In genomic region chr15:67652586-67652985, GRCh38 we compare ENCODE assay signal across 23 cellular contexts.
"Had no signal": no experiment of that assay in that cellular context is flagged by ENCODE, and none has a peak within 500 bp of the region (broad histone marks: within the 10 kb centered on the region; RNA-seq: fewer than 3 reads in every experiment).

No MANE protein-coding gene starts in this region.

- H3K27me3 Mint-ChIP-seq: naive thymus-derived CD4-positive, alpha-beta T cell had no signal

- ATAC-seq: left lobe of liver; naive thymus-derived CD4-positive, alpha-beta T cell; sciatic nerve; stimulated activated effector memory CD8-positive, alpha-beta T cell treated with anti-CD3 and anti-CD28 coated beads, Interleukin-12 subunit alpha, Interleukin-12 subunit beta, amount 100 ng/mL, for 72 hours had no signal

- H3K9me3 ChIP-seq: prostate gland, thyroid gland, vagina had no signal

- H3K4me3 ChIP-seq: coronary artery, hepatocyte, neural progenitor cell, prostate gland, right atrium auricular region, stomach, thyroid gland, vagina had no signal

- H3K4me1 Mint-ChIP-seq: nephron; neural progenitor cell; stimulated activated effector memory CD8-positive, alpha-beta T cell treated with anti-CD3 and anti-CD28 coated beads, Interleukin-12 subunit alpha, Interleukin-12 subunit beta, amount 100 ng/mL, for 72 hours had no signal

- H3K27ac Mint-ChIP-seq: naive thymus-derived CD4-positive, alpha-beta T cell; nephron; neural progenitor cell; stimulated activated effector memory CD8-positive, alpha-beta T cell treated with anti-CD3 and anti-CD28 coated beads, Interleukin-12 subunit alpha, Interleukin-12 subunit beta, amount 100 ng/mL, for 72 hours had no signal

- H3K4me1 ChIP-seq: neural progenitor cell, prostate gland, right atrium auricular region, stomach, thyroid gland, vagina had no signal

- H3K27me3 ChIP-seq: hepatocyte, neural progenitor cell, right atrium auricular region, stomach, thyroid gland, vagina had no signal

- H3K27ac ChIP-seq: coronary artery, hepatocyte, neural progenitor cell, prostate gland, right atrium auricular region, stomach, thyroid gland, vagina had no signal

- DNase-seq: dermis blood vessel endothelial cell; effector memory CD4-positive, alpha-beta T cell; head of caudate nucleus; kidney; mesenchymal stem cell; midbrain; naive thymus-derived CD4-positive, alpha-beta T cell; stimulated activated CD4-positive, alpha-beta T cell treated with anti-CD3 and anti-CD28 coated beads, Interleukin-2, amount 100 ng/mL, for 24 hours; stimulated activated CD4-positive, alpha-beta T cell treated with anti-CD3 and anti-CD28 coated beads, Interleukin-4, amount 100 ng/mL, for 24 hours; stimulated activated naive CD4-positive, alpha-beta T cell treated with Interleukin-2 at 50 U/mL for 16 hours; stomach; thyroid gland; trophoblast cell had no signal

- H3K36me3 ChIP-seq: prostate gland, thyroid gland had no signal

- H3K4me3 Mint-ChIP-seq: naive thymus-derived CD4-positive, alpha-beta T cell; nephron; neural progenitor cell; stimulated activated effector memory CD8-positive, alpha-beta T cell treated with anti-CD3 and anti-CD28 coated beads, Interleukin-12 subunit alpha, Interleukin-12 subunit beta, amount 100 ng/mL, for 72 hours had no signal
